ENCODE assay signal across 15 cellular contexts in the genomic region with DNA sequence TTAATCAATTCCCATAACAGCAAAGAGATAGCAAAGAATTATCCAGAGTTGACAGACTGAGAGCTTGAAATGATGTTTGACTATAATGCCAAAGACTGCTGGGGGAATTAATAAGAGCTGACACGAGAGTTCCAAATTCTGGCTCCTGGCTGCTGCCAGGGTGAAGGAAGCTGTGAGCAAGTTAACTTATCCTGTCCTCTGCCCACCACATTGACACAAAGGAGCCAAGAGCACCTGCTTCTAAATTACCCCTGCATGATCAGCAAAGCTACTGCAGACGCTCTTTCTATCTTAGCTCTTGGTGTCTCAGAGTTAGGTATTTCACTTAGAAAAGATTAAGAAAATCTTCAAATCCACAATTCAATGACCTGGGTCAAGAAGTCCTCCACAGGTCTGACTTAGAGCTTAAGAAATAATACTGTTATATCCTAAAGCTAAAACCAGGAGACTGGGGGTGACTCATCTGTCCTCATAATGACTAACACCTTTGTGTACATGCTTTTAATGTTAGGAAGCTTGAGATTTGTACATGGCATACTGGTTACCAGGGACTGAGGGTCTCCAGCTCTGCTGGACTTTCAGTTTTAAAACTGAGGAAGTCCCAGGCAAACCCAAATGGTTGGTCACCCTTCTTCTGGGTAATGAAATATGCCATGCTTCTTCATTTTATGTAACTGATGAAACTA. TPM values are rescaled to one million over a fixed set of nuclear protein-coding genes. Genes with fewer than 3 reads are reported as not detected.
A peak's percentile ranks its signal among the peaks of the same experiment; 100 is the strongest.
DNase-seq lines count a peak whose midpoint lies in the region; ATAC-seq, FAIRE-seq and TF ChIP-seq lines count a peak whose summit lies in the region.
"Had no signal": no experiment of that assay in that cellular context is flagged by ENCODE, and none has a peak within 500 bp of the region (broad histone marks: within the 10 kb centered on the region; RNA-seq: fewer than 3 reads in every experiment).

No MANE protein-coding gene starts in this region.

- no peaks in the 10 kb centered on the region for H3K4me1 ChIP-seq in left lung

- H3K27ac ChIP-seq in brain microvascular endothelial cell: no peak overlapping the region
- H3K27ac ChIP-seq in left lung: no peak overlapping the region
- H3K27ac ChIP-seq: cardiac muscle cell had no signal

- no peak for TF ChIP-seq POLR2A in GM12891 (IDR thresholded peaks at IDR 0.05; ENCODE audit: low read depth, low read length)

- no peaks in the 10 kb centered on the region for H3K27me3 ChIP-seq in brain microvascular endothelial cell (replicated peaks)
- no peaks in the 10 kb centered on the region for H3K27me3 ChIP-seq in left lung
- H3K27me3 ChIP-seq: cardiac muscle cell, gastrocnemius medialis had no signal

- ATAC-seq in left lung (peak; percentile 72), HG02610 (IDR thresholded peaks at IDR 0.05; ENCODE audit: unreplicated experiment) (no peak)

- in situ Hi-C loops in brain microvascular endothelial cell (cut with HindIII; ENCODE audit: low pct_ligation_motif_present, low sequenced_read_pairs): no loop called here

- DNase-seq in D721Med (ENCODE audit: insufficient read length, low spot score) (no peak), LoVo (ENCODE audit: low spot score) (peak; percentile 64), brain microvascular endothelial cell (peak; percentile 31), left lung (no peak), NCI-H524 (lab: John Stamatoyannopoulos, UW) (no peak), GM12891 (ENCODE audit: insufficient read length, low spot score) (no peak)
- no peak for DNase-seq in activated naive CD4-positive, alpha-beta T cell treated with Interleukin-2 at 50 U/mL for 16 hours
- DNase-seq: activated CD4-positive, CD25-positive, alpha-beta regulatory T cell treated with anti-CD3 and anti-CD28 coated beads, Interleukin-2, amount 50 U/mL, for 72 hours; CD4-positive, alpha-beta memory T cell; gastrocnemius medialis; MM.1S; NCI-H446 treated with DMSO at 0.1 percent for 48 hours; stimulated activated CD8-positive, alpha-beta memory T cell treated with anti-CD3 and anti-CD28 coated beads, Interleukin-4, amount 100 ng/mL, for 48 hours had no signal

- FAIRE-seq in D721Med (lab: Jason Lieb, UNC): peak; percentile 46
- no peak for FAIRE-seq in GM12891 (lab: Jason Lieb, UNC)

- H3K4me3 ChIP-seq in brain microvascular endothelial cell (ENCODE audit: low read depth, low read length): no peak overlapping the region
- no peak overlapping the region for H3K4me3 ChIP-seq in left lung
- H3K4me3 ChIP-seq: cardiac muscle cell, gastrocnemius medialis had no signal

- H3K36me3 ChIP-seq in brain microvascular endothelial cell (replicated peaks) (no peaks in the 10 kb centered on the region), left lung (no peaks in the 10 kb centered on the region)
- H3K36me3 ChIP-seq: cardiac muscle cell, gastrocnemius medialis had no signal

- TF ChIP-seq CTCF in D721Med (IDR thresholded peaks at IDR 0.05; ENCODE audit: insufficient read depth, missing control alignments): no peak
- TF ChIP-seq CTCF in brain microvascular endothelial cell (IDR thresholded peaks at IDR 0.05; ENCODE audit: low read depth, low read length, missing control alignments): no peak
- no peak for TF ChIP-seq CTCF in left lung (IDR thresholded peaks at IDR 0.05)

- intact Hi-C loops in left lung (cut with DNase I): no loop called here

- no peaks in the 10 kb centered on the region for H3K9me3 ChIP-seq in left lung
- H3K9me3 ChIP-seq: gastrocnemius medialis had no signal

TF ChIP-seq in GM12891, 5 proteins besides CTCF, POLR2A, EP300 and RAD21:
- TF ChIP-seq TAF1 (IDR thresholded peaks at IDR 0.05; ENCODE audit: low read depth, low read length): no peak
- no peak for TF ChIP-seq PAX5 (IDR thresholded peaks at IDR 0.05; ENCODE audit: insufficient read depth, low read length, severe bottlenecking)
- TF ChIP-seq SPI1 (IDR thresholded peaks at IDR 0.05; ENCODE audit: low read depth, low read length): no peak
- TF ChIP-seq POU2F2 (IDR thresholded peaks at IDR 0.05; ENCODE audit: low read depth, low read length): no peak
- TF ChIP-seq POLR2AphosphoS5 (IDR thresholded peaks at IDR 0.05; ENCODE audit: low read depth, low read length): no peak

RNA-seq across cellular contexts. Expression of a gene that starts 13.2 kb away (rescaled TPM):
- 10 to 100 TPM in 1 of 2 donors, 1 to 10 TPM in 1; 8.5 to 16.1 TPM for total RNA-seq in left lung
- 0.33 TPM for polyA plus RNA-seq in GM12891 (2012; ENCODE audit: low read depth, missing spikeins)
- total RNA-seq: CD4-positive, alpha-beta memory T cell had no signal

RNA-seq across cellular contexts. Expression of a gene that starts 26.7 kb away (rescaled TPM):
- total RNA-seq in left lung: 10 to 100 TPM; 36.9 to 48.3 TPM
- polyA plus RNA-seq in GM12891 (2012; ENCODE audit: low read depth, missing spikeins): 68.8 TPM

RNA-seq across cellular contexts. Expression of a gene that starts 52.0 kb away (rescaled TPM):
- total RNA-seq in left lung: 10 to 100 TPM in 1 of 2 donors, not detected in 1; 26.6 TPM
- polyA plus RNA-seq in GM12891 (2012; ENCODE audit: low read depth, missing spikeins): 0.15 TPM
- total RNA-seq: cardiac muscle cell; CD4-positive, alpha-beta memory T cell; gastrocnemius medialis had no signal
- polyA plus RNA-seq: CD4-positive, alpha-beta memory T cell had no signal

Comparison
In these comparisons a context has a peak if more than half of its experiments do, and no peak if none do; other contexts are left out.
1. DNase-seq: peak in LoVo (single experiment) and brain microvascular endothelial cell (single experiment); none in D721Med (single experiment), left lung (0 of 2), NCI-H524 (0 of 2), GM12891 (single experiment) and activated naive CD4-positive, alpha-beta T cell treated with Interleukin-2 at 50 U/mL for 16 hours (single experiment).